ENCODE assay signal across 2 cellular contexts in the genomic region with DNA sequence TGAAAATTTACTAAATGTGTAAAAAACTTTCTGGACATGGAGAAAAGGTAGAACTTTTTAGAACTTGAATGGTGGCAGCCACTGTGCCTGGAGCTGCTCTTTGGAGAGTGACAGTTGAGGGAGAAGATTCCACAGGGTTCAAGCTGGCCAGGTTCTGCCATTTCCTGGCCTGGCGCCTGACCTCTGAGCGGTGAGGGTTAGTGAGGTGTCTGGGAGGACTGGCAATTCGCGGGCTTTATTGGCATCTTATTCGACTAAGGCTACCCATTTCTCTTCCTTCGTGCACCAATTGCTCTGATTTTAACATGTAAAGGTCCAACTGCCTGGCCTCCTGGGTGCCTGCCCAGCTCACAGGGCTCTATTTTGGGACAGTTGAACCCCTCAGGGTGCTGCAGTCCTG.
TF ChIP-seq lines count a peak whose summit lies in the region.

No MANE protein-coding gene starts in this region.

TF ChIP-seq in HCT116, 20 proteins besides CTCF, POLR2A, EP300 and RAD21:
- TF ChIP-seq, protein P1, sequence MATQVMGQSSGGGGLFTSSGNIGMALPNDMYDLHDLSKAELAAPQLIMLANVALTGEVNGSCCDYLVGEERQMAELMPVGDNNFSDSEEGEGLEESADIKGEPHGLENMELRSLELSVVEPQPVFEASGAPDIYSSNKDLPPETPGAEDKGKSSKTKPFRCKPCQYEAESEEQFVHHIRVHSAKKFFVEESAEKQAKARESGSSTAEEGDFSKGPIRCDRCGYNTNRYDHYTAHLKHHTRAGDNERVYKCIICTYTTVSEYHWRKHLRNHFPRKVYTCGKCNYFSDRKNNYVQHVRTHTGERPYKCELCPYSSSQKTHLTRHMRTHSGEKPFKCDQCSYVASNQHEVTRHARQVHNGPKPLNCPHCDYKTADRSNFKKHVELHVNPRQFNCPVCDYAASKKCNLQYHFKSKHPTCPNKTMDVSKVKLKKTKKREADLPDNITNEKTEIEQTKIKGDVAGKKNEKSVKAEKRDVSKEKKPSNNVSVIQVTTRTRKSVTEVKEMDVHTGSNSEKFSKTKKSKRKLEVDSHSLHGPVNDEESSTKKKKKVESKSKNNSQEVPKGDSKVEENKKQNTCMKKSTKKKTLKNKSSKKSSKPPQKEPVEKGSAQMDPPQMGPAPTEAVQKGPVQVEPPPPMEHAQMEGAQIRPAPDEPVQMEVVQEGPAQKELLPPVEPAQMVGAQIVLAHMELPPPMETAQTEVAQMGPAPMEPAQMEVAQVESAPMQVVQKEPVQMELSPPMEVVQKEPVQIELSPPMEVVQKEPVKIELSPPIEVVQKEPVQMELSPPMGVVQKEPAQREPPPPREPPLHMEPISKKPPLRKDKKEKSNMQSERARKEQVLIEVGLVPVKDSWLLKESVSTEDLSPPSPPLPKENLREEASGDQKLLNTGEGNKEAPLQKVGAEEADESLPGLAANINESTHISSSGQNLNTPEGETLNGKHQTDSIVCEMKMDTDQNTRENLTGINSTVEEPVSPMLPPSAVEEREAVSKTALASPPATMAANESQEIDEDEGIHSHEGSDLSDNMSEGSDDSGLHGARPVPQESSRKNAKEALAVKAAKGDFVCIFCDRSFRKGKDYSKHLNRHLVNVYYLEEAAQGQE (IDR thresholded peaks at IDR 0.05; ENCODE audit: low read depth) = no peak
- TF ChIP-seq JUND (IDR thresholded peaks at IDR 0.05) (no peak), EZH2 (IDR thresholded peaks at IDR 0.05) (no peak), CBX3 (IDR thresholded peaks at IDR 0.05; ENCODE audit: low read depth) (no peak), TCF7L2 (IDR thresholded peaks at IDR 0.05; ENCODE audit: borderline replicate concordance, extremely low read depth, insufficient read depth, insufficient read length) (no peak), SP1 (IDR thresholded peaks at IDR 0.05; ENCODE audit: low read depth) (no peak), POLR2AphosphoS5 (IDR thresholded peaks at IDR 0.05; ENCODE audit: low read depth, low read length) (no peak), CEBPB (IDR thresholded peaks at IDR 0.05; ENCODE audit: low read depth) (no peak), FOSL1 (IDR thresholded peaks at IDR 0.05; ENCODE audit: low read depth) (no peak), SIN3A (IDR thresholded peaks at IDR 0.05; ENCODE audit: low read depth) (no peak), ZFX (IDR thresholded peaks at IDR 0.05) (no peak)
- TF ChIP-seq, protein P2, sequence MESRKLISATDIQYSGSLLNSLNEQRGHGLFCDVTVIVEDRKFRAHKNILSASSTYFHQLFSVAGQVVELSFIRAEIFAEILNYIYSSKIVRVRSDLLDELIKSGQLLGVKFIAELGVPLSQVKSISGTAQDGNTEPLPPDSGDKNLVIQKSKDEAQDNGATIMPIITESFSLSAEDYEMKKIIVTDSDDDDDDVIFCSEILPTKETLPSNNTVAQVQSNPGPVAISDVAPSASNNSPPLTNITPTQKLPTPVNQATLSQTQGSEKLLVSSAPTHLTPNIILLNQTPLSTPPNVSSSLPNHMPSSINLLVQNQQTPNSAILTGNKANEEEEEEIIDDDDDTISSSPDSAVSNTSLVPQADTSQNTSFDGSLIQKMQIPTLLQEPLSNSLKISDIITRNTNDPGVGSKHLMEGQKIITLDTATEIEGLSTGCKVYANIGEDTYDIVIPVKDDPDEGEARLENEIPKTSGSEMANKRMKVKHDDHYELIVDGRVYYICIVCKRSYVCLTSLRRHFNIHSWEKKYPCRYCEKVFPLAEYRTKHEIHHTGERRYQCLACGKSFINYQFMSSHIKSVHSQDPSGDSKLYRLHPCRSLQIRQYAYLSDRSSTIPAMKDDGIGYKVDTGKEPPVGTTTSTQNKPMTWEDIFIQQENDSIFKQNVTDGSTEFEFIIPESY (IDR thresholded peaks at IDR 0.05; ENCODE audit: extremely low read depth, insufficient replicate concordance, low read length) = no peak

TF ChIP-seq in HepG2, 621 proteins besides CTCF, POLR2A, EP300 and RAD21:
- TF ChIP-seq, protein P2 (CRISPR knock-in tag; IDR thresholded peaks at IDR 0.05) = peak; percentile 89
- no peak for TF ChIP-seq TMF1 (CRISPR knock-in tag; IDR thresholded peaks at IDR 0.05; ENCODE audit: low read depth)
